8 cellular contexts compared by ENCODE assay signal in genomic region chr20:21956591-21956990, GRCh38.
"Had no signal": no experiment of that assay in that cellular context is flagged by ENCODE, and none has a peak within 500 bp of the region (broad histone marks: within the 10 kb centered on the region; RNA-seq: fewer than 3 reads in every experiment).

No MANE protein-coding gene starts in this region.

- H3K27ac ChIP-seq: HL-60, KMS-11 had no signal

- ATAC-seq: HepG2, K562 had no signal

- FAIRE-seq: HepG2, HTR-8/SVneo, K562 had no signal

- DNase-seq: IMR-90, KBM-7, KG1 had no signal

- H3K4me3 ChIP-seq: K562 had no signal
